Comparison of ENCODE assay signal across 15 cellular contexts in genomic region chr6:158461954-158462353, GRCh38.
DNase-seq lines count a peak whose midpoint lies in the region; ATAC-seq and TF ChIP-seq lines count a peak whose summit lies in the region.
"Had no signal": no experiment of that assay in that cellular context is flagged by ENCODE, and none has a peak within 500 bp of the region (broad histone marks: within the 10 kb centered on the region; RNA-seq: fewer than 3 reads in every experiment).

No MANE protein-coding gene starts in this region.

- no peaks in the 10 kb centered on the region for H3K79me2 ChIP-seq in smooth muscle cell (ENCODE audit: low read depth)

- no peak overlapping the region for H3K4me3 ChIP-seq in smooth muscle cell
- H3K4me3 ChIP-seq: BLaER1 treated with 17β-estradiol and CSF1 and Interleukin-3, amounts not matched to agents 10 nM and 100 nM had no signal

- H3K9me3 ChIP-seq in smooth muscle cell (replicated peaks; ENCODE audit: low read depth): no peaks in the 10 kb centered on the region

- in situ Hi-C loops in KBM-7 (cut with MboI; ENCODE audit: low pct_unique_long_range_greater_than_20kb, low sequenced_read_pairs): no loop called here

- TF ChIP-seq CTCF in smooth muscle cell (IDR thresholded peaks at IDR 0.05; ENCODE audit: borderline replicate concordance, insufficient read depth, poor library complexity, severe bottlenecking): no peak

- no peaks in the 10 kb centered on the region for H3K4me1 ChIP-seq in smooth muscle cell (ENCODE audit: low read depth)

- peaks cover 3% of the 10 kb centered on the region for H3F3A ChIP-seq in smooth muscle cell (ENCODE audit: low read depth)

- no peak overlapping the region for H3K9ac ChIP-seq in smooth muscle cell (ENCODE audit: low read depth)
- H3K9ac ChIP-seq: BLaER1 treated with 17β-estradiol and CSF1 and Interleukin-3, amounts not matched to agents 10 nM and 100 nM had no signal

- H3K36me3 ChIP-seq in smooth muscle cell (ENCODE audit: low read depth): peaks cover 8% of the 10 kb centered on the region

- ATAC-seq in HG02759 (IDR thresholded peaks at IDR 0.05; ENCODE audit: unreplicated experiment): no peak

- 25% methylated on average over 2 of the region's 2 CpGs for WGBS in smooth muscle cell (ENCODE audit: low lambda C conversion rate)

- no peaks in the 10 kb centered on the region for H4K20me1 ChIP-seq in smooth muscle cell (ENCODE audit: low read depth)
- H4K20me1 ChIP-seq: BLaER1 treated with 17β-estradiol and CSF1 and Interleukin-3, amounts not matched to agents 10 nM and 100 nM had no signal

- H3K4me2 ChIP-seq in smooth muscle cell: peak overlapping the region; percentile 43
- H3K4me2 ChIP-seq: BLaER1 treated with 17β-estradiol and CSF1 and Interleukin-3, amounts not matched to agents 10 nM and 100 nM had no signal

- no peaks in the 10 kb centered on the region for H3K27me3 ChIP-seq in smooth muscle cell (ENCODE audit: low read depth)
- H3K27me3 ChIP-seq: BLaER1 treated with 17β-estradiol and CSF1 and Interleukin-3, amounts not matched to agents 10 nM and 100 nM had no signal

- H2AFZ ChIP-seq in smooth muscle cell (ENCODE audit: low read depth): no peak overlapping the region

- peak; percentile 19 for DNase-seq in NCI-H226
- peak; percentile 93 for DNase-seq in amniotic epithelial cell (ENCODE audit: low read depth)
- peak; percentile 72 for DNase-seq in iris pigment epithelial cell (ENCODE audit: low read depth)
- DNase-seq in smooth muscle cell (lab: John Stamatoyannopoulos, UW; ENCODE audit: unreplicated experiment): no peak
- DNase-seq in germinal center (ENCODE audit: low spot score): no peak
- DNase-seq in activated CD4-positive, alpha-beta T cell treated with anti-CD3 and anti-CD28 coated beads for 48 hours: no peak
- DNase-seq in KBM-7: no peak
- DNase-seq: ACHN; CD4-positive, CD25-positive, alpha-beta regulatory T cell; DMS53; HCEC 1CT; HFFc6 had no signal

- H3K27ac ChIP-seq in smooth muscle cell (ENCODE audit: low read depth): peak overlapping the region; percentile 44
- H3K27ac ChIP-seq: BLaER1 treated with 17β-estradiol and CSF1 and Interleukin-3, amounts not matched to agents 10 nM and 100 nM; HL-60 had no signal

Comparison
In these comparisons a context has a peak if more than half of its experiments do, and no peak if none do; other contexts are left out.
1. DNase-seq: peak in NCI-H226 (single experiment), amniotic epithelial cell (single experiment) and iris pigment epithelial cell (single experiment); none in smooth muscle cell (single experiment), germinal center (single experiment), activated CD4-positive, alpha-beta T cell treated with anti-CD3 and anti-CD28 coated beads for 48 hours (single experiment) and KBM-7 (single experiment).